8 cellular contexts compared by ENCODE assay signal in the genomic region with DNA sequence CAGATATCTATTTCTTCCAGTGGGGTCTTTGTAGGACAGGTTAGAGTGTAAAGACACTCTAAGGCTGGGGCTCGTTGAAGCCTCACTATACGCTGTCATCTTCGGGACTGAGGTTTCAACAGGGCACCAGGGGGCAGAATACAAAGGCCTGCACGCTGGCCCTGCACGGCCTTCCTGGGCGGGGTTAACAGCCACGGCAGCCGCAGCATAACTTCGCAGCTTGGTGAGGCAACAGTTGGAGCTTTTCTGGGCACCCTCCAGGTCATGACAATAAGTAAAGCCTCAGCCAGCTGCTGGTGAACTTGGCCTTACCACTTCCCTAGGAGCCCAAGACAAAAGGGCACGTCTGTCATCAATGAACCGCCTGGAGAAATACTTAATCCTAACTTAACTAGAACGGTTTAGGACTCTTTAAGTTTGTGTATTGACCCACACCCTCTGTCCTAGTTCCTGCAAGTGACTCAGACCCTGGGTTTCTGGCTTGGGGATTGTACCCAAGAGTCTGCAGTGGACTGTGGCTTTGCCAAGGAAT. TPM values are rescaled to one million over a fixed set of nuclear protein-coding genes. Genes with fewer than 3 reads are reported as not detected.
A peak's percentile ranks its signal among the peaks of the same experiment; 100 is the strongest.
DNase-seq lines count a peak whose midpoint lies in the region; ATAC-seq and TF ChIP-seq lines count a peak whose summit lies in the region.

No MANE protein-coding gene starts in this region.

- peak overlapping the region; percentile 51 to 100 (median 94) for H3K4me3 Mint-ChIP-seq in CD4-positive, alpha-beta memory T cell

- 19 to 20% methylated on average over 12 of the region's 12 CpGs for WGBS in heart right ventricle, 2 donors

- no peaks in the 10 kb centered on the region for H3K36me3 ChIP-seq in CD4-positive, alpha-beta memory T cell (ENCODE audit: insufficient read depth, low read length)
- H3K36me3 ChIP-seq in SJSA1 (0 out of 2 replicates have a peak, but pooled peaks cover under 1% of the 10 kb centered on the region), heart right ventricle (no peaks in the 10 kb centered on the region)

- peaks cover 0 to 10% (median 2%) of the 10 kb centered on the region in 8 donors for H3K9me3 Mint-ChIP-seq in CD4-positive, alpha-beta memory T cell

- intact Hi-C loops in CD4-positive, alpha-beta memory T cell (cut with micrococcal nuclease) = loop anchor here (1.0 kb wide), 2 partner anchors 176 to 349 kb away; no protein-coding TSS in a partner anchor
- intact Hi-C loops in heart right ventricle (cut with DNase I) = loop anchor here in 8 of 10 donors (1.0 to 10.0 kb wide), 9 partner anchors 346 to 976 kb away; no protein-coding TSS in a partner anchor

- H3K27ac ChIP-seq in CD4-positive, alpha-beta memory T cell (ENCODE audit: low read depth, low read length) = peak overlapping the region; percentile 82
- peak overlapping the region; percentile 55 for H3K27ac ChIP-seq in SJSA1
- peak overlapping the region in 5 of 10 donors; percentile 16 to 73 (median 49) for H3K27ac ChIP-seq in heart right ventricle

- CTCF ChIA-PET in CD4-positive, alpha-beta memory T cell (lab: Charles Lee; ENCODE audit: partially characterized antibody) = interaction anchor here (0.7 to 6.4 kb wide), 41 partner anchors 8 to 976 kb away, joined by 3 to 108 read pairs (median 4); no protein-coding TSS in a partner anchor

- H3K36me3 Mint-ChIP-seq in CD4-positive, alpha-beta memory T cell = peaks cover 6 to 26% of the 10 kb centered on the region in 2 donors

- peak overlapping the region in 1 of 2 donors; percentile 4 for H3K4me3 ChIP-seq in CD4-positive, alpha-beta memory T cell (ENCODE audit: low read length in 2 of 2)
- H3K4me3 ChIP-seq in SJSA1 (no peak overlapping the region), heart right ventricle (no peak overlapping the region), retinal pigment epithelial cell (ENCODE audit: low read length) (no peak overlapping the region)

- peak overlapping the region; percentile 92 to 100 (median 99) for H3K27ac Mint-ChIP-seq in CD4-positive, alpha-beta memory T cell

- ATAC-seq in HG03432 (IDR thresholded peaks at IDR 0.05; ENCODE audit: unreplicated experiment) (peak; percentile 33), heart right ventricle (peak; percentile 85 to 96 (median 90)), HG02610 (IDR thresholded peaks at IDR 0.05; ENCODE audit: unreplicated experiment) (no peak)

- H3K4me1 ChIP-seq in CD4-positive, alpha-beta memory T cell (ENCODE audit: insufficient read depth, low read length) = peaks cover 33% of the 10 kb centered on the region
- H3K4me1 ChIP-seq in SJSA1 (replicated peaks) = peaks cover 51% of the 10 kb centered on the region
- H3K4me1 ChIP-seq in heart right ventricle = peaks cover 3 to 48% (median 10%) of the 10 kb centered on the region in 9 donors

- peak; percentile 19 to 74 (median 68) for TF ChIP-seq CTCF in heart right ventricle (IDR thresholded peaks at IDR 0.05)
- TF ChIP-seq CTCF in retinal pigment epithelial cell (conservative IDR thresholded peaks at IDR 0.05; ENCODE audit: low read depth, low read length) = peak; percentile 77

- peak; percentile 83 to 86 (median 84) for DNase-seq in CD4-positive, alpha-beta memory T cell
- DNase-seq in SJSA1 (ENCODE audit: low read depth in 1 of 2, low spot score in 2 of 2) = peak; percentile 89
- DNase-seq in activated naive CD4-positive, alpha-beta T cell treated with anti-CD3 and anti-CD28 coated beads, Interleukin-2, amount 50 U/mL, for 16 hours = peak; percentile 78
- peak; percentile 77 to 83 for DNase-seq in heart right ventricle
- DNase-seq in retinal pigment epithelial cell (ENCODE audit: low read depth) = peak; percentile 78
- no peak for DNase-seq in middle frontal gyrus (ENCODE audit: extremely low spot score, low spot score)

- POLR2A ChIA-PET in CD4-positive, alpha-beta memory T cell (lab: Charles Lee; ENCODE audit: partially characterized antibody) = interaction anchor here (0.9 to 21.3 kb wide), 15 partner anchors 9 to 1062 kb away, joined by 3 to 729 read pairs (median 5); no protein-coding TSS in a partner anchor

- H3K27me3 ChIP-seq in CD4-positive, alpha-beta memory T cell (ENCODE audit: insufficient read depth, low read length) = no peaks in the 10 kb centered on the region
- H3K27me3 ChIP-seq in SJSA1 (replicated peaks) (no peaks in the 10 kb centered on the region), heart right ventricle (peaks cover 0 to 21% (median 7%) of the 10 kb centered on the region in 7 donors)

- H3K27me3 Mint-ChIP-seq in CD4-positive, alpha-beta memory T cell = peaks cover 1 to 3% of the 10 kb centered on the region in 2 donors

- no peaks in the 10 kb centered on the region for H3K9me3 ChIP-seq in CD4-positive, alpha-beta memory T cell (ENCODE audit: control insufficient read depth in 1 of 2, low read length in 2 of 2)
- H3K9me3 ChIP-seq in SJSA1 (replicated peaks) (no peaks in the 10 kb centered on the region), heart right ventricle (no peaks in the 10 kb centered on the region)

- peaks cover 26 to 55% (median 35%) of the 10 kb centered on the region in 4 donors for H3K4me1 Mint-ChIP-seq in CD4-positive, alpha-beta memory T cell

RNA-seq across cellular contexts. Expression of gene RUNX1, which starts 2.3 kb away (rescaled TPM):
- total RNA-seq in CD4-positive, alpha-beta memory T cell = 10 to 100 TPM; 86.1 to 96.3 TPM
- polyA plus RNA-seq in CD4-positive, alpha-beta memory T cell = 10 to 100 TPM in 1 of 2 donors, 1 to 10 TPM in 1; 6.0 to 26.7 TPM
- total RNA-seq in SJSA1 (2014; rRNA removed; shearing (Covaris generic)) = 11.9 and 18.0 TPM in 2 replicates
- total RNA-seq in heart right ventricle = 10 to 100 TPM in 1 of 10 donors, 1 to 10 TPM in 9; 2.1 to 29.3 (median 4.4) TPM
- under 1 TPM; 0.88 to 0.93 TPM for polyA plus RNA-seq in heart right ventricle
